Comparison of ENCODE assay signal across 15 cellular contexts in the genomic region with DNA sequence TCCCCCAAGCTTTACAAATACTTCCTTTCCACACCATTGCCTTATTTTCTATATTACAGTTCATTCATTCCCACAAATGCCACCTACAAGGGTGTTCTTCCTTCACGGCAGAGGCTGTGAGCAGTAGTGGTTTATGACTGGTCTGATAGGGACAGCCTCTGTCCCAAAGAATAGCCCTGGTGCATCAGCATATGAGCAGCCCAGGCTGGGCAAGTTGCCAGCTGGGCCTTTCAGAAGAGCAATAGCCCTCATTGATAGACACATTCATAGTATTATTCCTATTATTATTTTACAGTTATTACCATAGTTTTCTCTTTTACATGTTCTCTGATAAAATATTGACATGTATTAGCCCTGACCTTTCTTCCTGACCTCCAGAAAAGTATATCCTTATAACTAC.
A peak's percentile ranks its signal among the peaks of the same experiment; 100 is the strongest.
DNase-seq lines count a peak whose midpoint lies in the region; ATAC-seq, FAIRE-seq and TF ChIP-seq lines count a peak whose summit lies in the region.
"Had no signal": no experiment of that assay in that cellular context is flagged by ENCODE, and none has a peak within 500 bp of the region (broad histone marks: within the 10 kb centered on the region; RNA-seq: fewer than 3 reads in every experiment).

No MANE protein-coding gene starts in this region.

- no peak for ATAC-seq in body of pancreas
- ATAC-seq in GM18502 (IDR thresholded peaks at IDR 0.05; ENCODE audit: poor library complexity, unreplicated experiment): no peak
- ATAC-seq: activated CD8-positive, alpha-beta T cell treated with anti-CD3 and anti-CD28 coated beads for 36 hours had no signal

- H3K27ac Mint-ChIP-seq in astrocyte (ENCODE audit: unreplicated experiment): no peak overlapping the region
- H3K27ac Mint-ChIP-seq: activated CD8-positive, alpha-beta T cell treated with anti-CD3 and anti-CD28 coated beads for 36 hours; CD4-positive, CD25-positive, alpha-beta regulatory T cell had no signal

- H3K9ac ChIP-seq in astrocyte (ENCODE audit: low read length): no peak overlapping the region

- H2AFZ ChIP-seq in astrocyte (ENCODE audit: low read depth, low read length): no peak overlapping the region
- H2AFZ ChIP-seq: hepatocyte had no signal

- intact Hi-C loops in body of pancreas (cut with DNase I) (no loop called here), uterus (cut with DNase I; ENCODE audit: low total_unique reads) (no loop called here)

- H3K27me3 Mint-ChIP-seq in astrocyte (ENCODE audit: low read depth, unreplicated experiment): no peaks in the 10 kb centered on the region
- H3K27me3 Mint-ChIP-seq: activated CD8-positive, alpha-beta T cell treated with anti-CD3 and anti-CD28 coated beads for 36 hours; CD4-positive, CD25-positive, alpha-beta regulatory T cell had no signal

- TF ChIP-seq CTCF in astrocyte (IDR thresholded peaks at IDR 0.05; ENCODE audit: insufficient read depth, low read depth, low read length): no peak
- no peak for TF ChIP-seq CTCF in body of pancreas (IDR thresholded peaks at IDR 0.05)
- TF ChIP-seq CTCF in uterus (IDR thresholded peaks at IDR 0.05): no peak

- H3K4me1 Mint-ChIP-seq in astrocyte (ENCODE audit: low read depth, unreplicated experiment): no peaks in the 10 kb centered on the region
- H3K4me1 Mint-ChIP-seq: CD4-positive, CD25-positive, alpha-beta regulatory T cell had no signal

- no peaks in the 10 kb centered on the region for H3K79me2 ChIP-seq in astrocyte (ENCODE audit: insufficient read depth, low read length)
- H3K79me2 ChIP-seq: hepatocyte had no signal

- no peaks in the 10 kb centered on the region for H3K9me3 ChIP-seq in astrocyte (ENCODE audit: insufficient read depth, low read depth, low read length)
- no peaks in the 10 kb centered on the region for H3K9me3 ChIP-seq in body of pancreas
- no peaks in the 10 kb centered on the region for H3K9me3 ChIP-seq in uterus

- no peaks in the 10 kb centered on the region for H3K27me3 ChIP-seq in astrocyte (ENCODE audit: insufficient read depth, low read length)
- no peaks in the 10 kb centered on the region for H3K27me3 ChIP-seq in body of pancreas
- H3K27me3 ChIP-seq in uterus: no peaks in the 10 kb centered on the region
- H3K27me3 ChIP-seq: hepatocyte had no signal

- peak; percentile 13 for DNase-seq in EH (ENCODE audit: low read depth)
- peak; percentile 4 for DNase-seq in M059J (ENCODE audit: low read depth)
- peak; percentile 3 for DNase-seq in astrocyte (ENCODE audit: low read depth)
- DNase-seq in medulla oblongata (ENCODE audit: extremely low spot score): peak; percentile 83
- no peak for DNase-seq in body of pancreas
- no peak for DNase-seq in uterus
- DNase-seq: activated CD8-positive, alpha-beta T cell treated with anti-CD3 and anti-CD28 coated beads for 36 hours; activated gamma-delta T cell; CD4-positive, CD25-positive, alpha-beta regulatory T cell; NCI-H526 treated with DMSO at 0.1 percent for 48 hours had no signal

- H3K4me3 ChIP-seq in astrocyte (ENCODE audit: insufficient read depth, low read depth, low read length): no peak overlapping the region
- no peak overlapping the region for H3K4me3 ChIP-seq in body of pancreas
- H3K4me3 ChIP-seq in uterus: no peak overlapping the region
- H3K4me3 ChIP-seq: hepatocyte had no signal

- no peaks in the 10 kb centered on the region for H3K36me3 ChIP-seq in astrocyte (ENCODE audit: insufficient read depth, low read length)
- H3K36me3 ChIP-seq in body of pancreas (replicated peaks in 1 of 2; ENCODE audit: insufficient read depth in 1 of 2, low read depth in 2 of 2): no peaks in the 10 kb centered on the region
- no peaks in the 10 kb centered on the region for H3K36me3 ChIP-seq in uterus

- H3K9me3 Mint-ChIP-seq in astrocyte (ENCODE audit: unreplicated experiment): no peaks in the 10 kb centered on the region
- H3K9me3 Mint-ChIP-seq: activated CD8-positive, alpha-beta T cell treated with anti-CD3 and anti-CD28 coated beads for 36 hours; CD4-positive, CD25-positive, alpha-beta regulatory T cell had no signal

- H4K20me1 ChIP-seq in astrocyte (ENCODE audit: insufficient read depth, low read length): no peaks in the 10 kb centered on the region

- no peak for FAIRE-seq in astrocyte (lab: Jason Lieb, UNC)
- FAIRE-seq: bronchial epithelial cell, TTC549 had no signal

- H3K27ac ChIP-seq in astrocyte (ENCODE audit: low read depth, low read length) (no peak overlapping the region), body of pancreas (no peak overlapping the region), uterus (no peak overlapping the region)
- H3K27ac ChIP-seq: epithelial cell of prostate, hepatocyte had no signal

- no peaks in the 10 kb centered on the region for H3K36me3 Mint-ChIP-seq in astrocyte (ENCODE audit: low read depth, unreplicated experiment)

- H3K4me3 Mint-ChIP-seq in astrocyte (ENCODE audit: unreplicated experiment): no peak overlapping the region
- H3K4me3 Mint-ChIP-seq: activated CD8-positive, alpha-beta T cell treated with anti-CD3 and anti-CD28 coated beads for 36 hours; CD4-positive, CD25-positive, alpha-beta regulatory T cell had no signal

- H3K4me1 ChIP-seq in astrocyte (ENCODE audit: insufficient read depth, low read length) (no peaks in the 10 kb centered on the region), body of pancreas (no peaks in the 10 kb centered on the region), uterus (no peaks in the 10 kb centered on the region)

- whole genome bisulfite sequencing in body of pancreas, 2 donors: 75 to 77% methylated on average over 1 of the region's 1 CpG

- no peak for TF ChIP-seq POLR2A in body of pancreas (IDR thresholded peaks at IDR 0.05)
- TF ChIP-seq POLR2A in uterus (IDR thresholded peaks at IDR 0.05): no peak

- H3K4me2 ChIP-seq in astrocyte (ENCODE audit: low read length): no peak overlapping the region
- H3K4me2 ChIP-seq: hepatocyte had no signal

Comparison
In these comparisons a context has a peak if more than half of its experiments do, and no peak if none do; other contexts are left out.
1. DNase-seq: peak in EH (single experiment), M059J (single experiment), astrocyte (single experiment) and medulla oblongata (single experiment); none in body of pancreas (0 of 4) and uterus (0 of 2).